In genomic region chr11:108664730-108665525, GRCh38 we compare ENCODE assay signal across 1 cellular context.
A peak's percentile ranks its signal among the peaks of the same experiment; 100 is the strongest.
TF ChIP-seq lines count a peak whose summit lies in the region.

Gene DDX10, plus strand, starts transcription at chr11:108665069. Its CDS starts 85 bp downstream, at chr11:108665154.

TF ChIP-seq in GM12878, 131 proteins besides CTCF, POLR2A, EP300 and RAD21 (continued from another document):
- TF ChIP-seq RB1 (IDR thresholded peaks at IDR 0.05; ENCODE audit: borderline replicate concordance) = no peak
- peak; percentile 82; the same call in 1 of the 2 replicates for TF ChIP-seq MAX (IDR thresholded peaks at IDR 0.05; ENCODE audit: low read depth, low read length)
- TF ChIP-seq NBN (IDR thresholded peaks at IDR 0.05) = peak; percentile 99
- no peak for TF ChIP-seq TARDBP (IDR thresholded peaks at IDR 0.05; ENCODE audit: borderline replicate concordance)
